32 cellular contexts compared by ENCODE assay signal in genomic region chr4:84623661-84624060, GRCh38.
"Had no signal": no experiment of that assay in that cellular context is flagged by ENCODE, and none has a peak within 500 bp of the region (broad histone marks: within the 10 kb centered on the region; RNA-seq: fewer than 3 reads in every experiment).

No MANE protein-coding gene starts in this region.

- ATAC-seq: activated naive CD4-positive, alpha-beta T cell treated with anti-CD3 and anti-CD28 coated beads, Interleukin-2, amount 50 U/mL, for 72 hours; activated T-cell treated with anti-CD3 and anti-CD28 coated beads, Interleukin-2, amount 50 U/mL, for 72 hours; esophagus mucosa; foreskin keratinocyte; gastrocnemius medialis; heart left ventricle had no signal

- H3K9me3 ChIP-seq: ascending aorta, breast epithelium, gastrocnemius medialis, heart left ventricle had no signal

- H3K4me3 Mint-ChIP-seq: activated CD4-positive, alpha-beta memory T cell treated with anti-CD3 and anti-CD28 coated beads, Interleukin-2, amount 10 ng/mL, durations not matched to agents 7 days and 5 days; activated CD4-positive, alpha-beta T cell treated with anti-CD3 and anti-CD28 coated beads, Interleukin-2, amount 10 ng/mL, durations not matched to agents 7 days and 5 days; activated naive CD4-positive, alpha-beta T cell treated with anti-CD3 and anti-CD28 coated beads, Interleukin-2, amount 10 ng/mL, durations not matched to agents 7 days and 5 days; activated naive CD8-positive, alpha-beta T cell treated with anti-CD3 and anti-CD28 coated beads, Interleukin-2, amount 10 ng/mL, durations not matched to agents 7 days and 5 days; activated T-cell treated with anti-CD3 and anti-CD28 coated beads, Interleukin-2, amount 50 U/mL, for 24 hours; activated T-cell treated with anti-CD3 and anti-CD28 coated beads, Interleukin-2, amount 50 U/mL, for 72 hours; brain; dendritic cell treated with granulocyte-macrophage colony-stimulating factor and Interleukin-4, amounts not matched to agents 40 ng/mL and 50 ng/mL, for 4 days; endodermal cell had no signal

- H3K36me3 Mint-ChIP-seq: activated naive CD4-positive, alpha-beta T cell treated with anti-CD3 and anti-CD28 coated beads, Interleukin-2, amount 10 ng/mL, durations not matched to agents 7 days and 5 days; activated naive CD4-positive, alpha-beta T cell treated with anti-CD3 and anti-CD28 coated beads, Interleukin-2, amount 50 U/mL, for 72 hours; activated naive CD8-positive, alpha-beta T cell treated with anti-CD3 and anti-CD28 coated beads, Interleukin-2, amount 10 ng/mL, durations not matched to agents 7 days and 5 days; brain had no signal

- DNase-seq: activated CD4-positive, alpha-beta memory T cell treated with anti-CD3 and anti-CD28 coated beads, Interleukin-2, amount 10 ng/mL, durations not matched to agents 7 days and 5 days; activated CD4-positive, alpha-beta T cell treated with anti-CD3 and anti-CD28 coated beads for 1 hour; activated CD4-positive, alpha-beta T cell treated with anti-CD3 and anti-CD28 coated beads for 4 hours; activated CD4-positive, alpha-beta T cell treated with anti-CD3 and anti-CD28 coated beads, Interleukin-2, amount 10 ng/mL, durations not matched to agents 7 days and 5 days; activated CD4-positive, alpha-beta T cell treated with anti-CD3 and anti-CD28 coated beads, Interleukin-2, amount 50 U/mL, for 4 hours; activated CD8-positive, alpha-beta memory T cell treated with anti-CD3 and anti-CD28 coated beads, Interleukin-2, amount 50 U/mL, for 48 hours; activated gamma-delta T cell; activated naive CD4-positive, alpha-beta T cell; activated naive CD4-positive, alpha-beta T cell treated with anti-CD3 and anti-CD28 coated beads, Interleukin-2, amount 10 ng/mL, durations not matched to agents 7 days and 5 days; activated naive CD8-positive, alpha-beta T cell treated with anti-CD3 and anti-CD28 coated beads, Interleukin-2, amount 10 ng/mL, durations not matched to agents 7 days and 5 days; activated T-cell treated with anti-CD3 and anti-CD28 coated beads for 4 hours; activated T-cell treated with anti-CD3 and anti-CD28 coated beads, Interleukin-2, amount 50 U/mL, for 24 hours; activated T-cell treated with anti-CD3 and anti-CD28 coated beads, Interleukin-2, amount 50 U/mL, for 72 hours; central memory CD4-positive, alpha-beta T cell; cerebellar nuclear complex; dorsolateral prefrontal cortex; effector memory CD4-positive, alpha-beta T cell; endodermal cell; foreskin keratinocyte; gastrocnemius medialis; glutamatergic neuron; heart left ventricle; T-helper 1 cell; T-helper 2 cell had no signal

- H3K4me3 ChIP-seq: ascending aorta, breast epithelium, cardiac muscle cell, coronary artery, dorsolateral prefrontal cortex, gastrocnemius medialis, heart left ventricle had no signal

- H3K27ac ChIP-seq: ascending aorta, breast epithelium, cardiac muscle cell, coronary artery, dorsolateral prefrontal cortex, foreskin keratinocyte, gastrocnemius medialis, heart left ventricle had no signal

- H3K4me1 ChIP-seq: ascending aorta, breast epithelium, foreskin keratinocyte, gastrocnemius medialis, heart left ventricle had no signal

- H3K36me3 ChIP-seq: ascending aorta, breast epithelium, cardiac muscle cell, gastrocnemius medialis, heart left ventricle had no signal

- H3K27me3 ChIP-seq: ascending aorta, breast epithelium, cardiac muscle cell, dorsolateral prefrontal cortex, foreskin keratinocyte, gastrocnemius medialis, heart left ventricle had no signal

- H3K27me3 Mint-ChIP-seq: activated CD4-positive, alpha-beta memory T cell treated with anti-CD3 and anti-CD28 coated beads, Interleukin-2, amount 10 ng/mL, durations not matched to agents 7 days and 5 days; activated CD4-positive, alpha-beta T cell treated with anti-CD3 and anti-CD28 coated beads, Interleukin-2, amount 10 ng/mL, durations not matched to agents 7 days and 5 days; activated naive CD4-positive, alpha-beta T cell treated with anti-CD3 and anti-CD28 coated beads, Interleukin-2, amount 10 ng/mL, durations not matched to agents 7 days and 5 days; activated naive CD8-positive, alpha-beta T cell treated with anti-CD3 and anti-CD28 coated beads, Interleukin-2, amount 10 ng/mL, durations not matched to agents 7 days and 5 days; activated T-cell treated with anti-CD3 and anti-CD28 coated beads, Interleukin-2, amount 50 U/mL, for 24 hours; brain had no signal

- H3K4me1 Mint-ChIP-seq: activated CD4-positive, alpha-beta memory T cell treated with anti-CD3 and anti-CD28 coated beads, Interleukin-2, amount 10 ng/mL, durations not matched to agents 7 days and 5 days; activated CD4-positive, alpha-beta T cell treated with anti-CD3 and anti-CD28 coated beads, Interleukin-2, amount 10 ng/mL, durations not matched to agents 7 days and 5 days; activated naive CD4-positive, alpha-beta T cell treated with anti-CD3 and anti-CD28 coated beads, Interleukin-2, amount 10 ng/mL, durations not matched to agents 7 days and 5 days; activated naive CD8-positive, alpha-beta T cell treated with anti-CD3 and anti-CD28 coated beads, Interleukin-2, amount 10 ng/mL, durations not matched to agents 7 days and 5 days; brain; endodermal cell had no signal

- H3K27ac Mint-ChIP-seq: activated CD4-positive, alpha-beta memory T cell treated with anti-CD3 and anti-CD28 coated beads, Interleukin-2, amount 10 ng/mL, durations not matched to agents 7 days and 5 days; activated CD4-positive, alpha-beta T cell treated with anti-CD3 and anti-CD28 coated beads, Interleukin-2, amount 10 ng/mL, durations not matched to agents 7 days and 5 days; activated naive CD4-positive, alpha-beta T cell treated with anti-CD3 and anti-CD28 coated beads, Interleukin-2, amount 10 ng/mL, durations not matched to agents 7 days and 5 days; activated naive CD8-positive, alpha-beta T cell treated with anti-CD3 and anti-CD28 coated beads, Interleukin-2, amount 10 ng/mL, durations not matched to agents 7 days and 5 days; activated T-cell treated with anti-CD3 and anti-CD28 coated beads, Interleukin-2, amount 50 U/mL, for 24 hours; activated T-cell treated with anti-CD3 and anti-CD28 coated beads, Interleukin-2, amount 50 U/mL, for 72 hours; brain; dendritic cell treated with granulocyte-macrophage colony-stimulating factor and Interleukin-4, amounts not matched to agents 40 ng/mL and 50 ng/mL, for 4 days; endodermal cell had no signal

- H3K9me3 Mint-ChIP-seq: activated CD4-positive, alpha-beta memory T cell treated with anti-CD3 and anti-CD28 coated beads, Interleukin-2, amount 10 ng/mL, durations not matched to agents 7 days and 5 days; activated CD4-positive, alpha-beta T cell treated with anti-CD3 and anti-CD28 coated beads, Interleukin-2, amount 10 ng/mL, durations not matched to agents 7 days and 5 days; activated naive CD4-positive, alpha-beta T cell treated with anti-CD3 and anti-CD28 coated beads, Interleukin-2, amount 10 ng/mL, durations not matched to agents 7 days and 5 days; activated naive CD4-positive, alpha-beta T cell treated with anti-CD3 and anti-CD28 coated beads, Interleukin-2, amount 50 U/mL, for 72 hours; activated naive CD8-positive, alpha-beta T cell treated with anti-CD3 and anti-CD28 coated beads, Interleukin-2, amount 10 ng/mL, durations not matched to agents 7 days and 5 days; activated T-cell treated with anti-CD3 and anti-CD28 coated beads, Interleukin-2, amount 50 U/mL, for 24 hours; activated T-cell treated with anti-CD3 and anti-CD28 coated beads, Interleukin-2, amount 50 U/mL, for 72 hours; brain; dendritic cell treated with granulocyte-macrophage colony-stimulating factor and Interleukin-4, amounts not matched to agents 40 ng/mL and 50 ng/mL, for 4 days; endodermal cell had no signal
